Comparison of ENCODE assay signal across 1 cellular context in genomic region chr12:50564948-50565297, GRCh38.
A peak's percentile ranks its signal among the peaks of the same experiment; 100 is the strongest.
TF ChIP-seq lines count a peak whose summit lies in the region.

No MANE protein-coding gene starts in this region.

TF ChIP-seq in HepG2, 621 proteins besides CTCF, POLR2A, EP300 and RAD21 (continued from another document):
- TF ChIP-seq GMEB2 (CRISPR knock-in tag; IDR thresholded peaks at IDR 0.05; ENCODE audit: low read depth) (no peak), GTF3A (CRISPR knock-in tag; conservative IDR thresholded peaks at IDR 0.05) (no peak), ZNF10 (CRISPR knock-in tag; IDR thresholded peaks at IDR 0.05; ENCODE audit: borderline replicate concordance, low read depth) (no peak), ZNF607 (CRISPR knock-in tag; IDR thresholded peaks at IDR 0.05; ENCODE audit: borderline replicate concordance) (no peak), ZNF329 (CRISPR knock-in tag; IDR thresholded peaks at IDR 0.05; ENCODE audit: low read depth) (no peak), ZNF546 (CRISPR knock-in tag; conservative IDR thresholded peaks at IDR 0.05) (no peak), FOXK2 (IDR thresholded peaks at IDR 0.05) (no peak), ARID5B (CRISPR knock-in tag; IDR thresholded peaks at IDR 0.05) (peak; percentile 13; the same call in 1 of the 2 replicates), MEIS1 (CRISPR knock-in tag; IDR thresholded peaks at IDR 0.05; ENCODE audit: borderline replicate concordance) (no peak), BRCA1 (CRISPR knock-in tag; IDR thresholded peaks at IDR 0.05) (no peak), PRPF4 (IDR thresholded peaks at IDR 0.05; ENCODE audit: low read depth, low read length, poor library complexity, severe bottlenecking) (no peak), PAWR (CRISPR knock-in tag; IDR thresholded peaks at IDR 0.05; ENCODE audit: borderline replicate concordance) (no peak), ZNF841 (CRISPR knock-in tag; IDR thresholded peaks at IDR 0.05; ENCODE audit: borderline replicate concordance) (no peak), SALL1 (CRISPR knock-in tag; IDR thresholded peaks at IDR 0.05) (peak; percentile 35; the same call in 1 of the 2 replicates), ZBTB38 (CRISPR knock-in tag; IDR thresholded peaks at IDR 0.05) (no peak), NR2F6 (IDR thresholded peaks at IDR 0.05) (no peak), NR2F6 (CRISPR knock-in tag; IDR thresholded peaks at IDR 0.05) (peak; percentile 66), ZNF781 (CRISPR knock-in tag; IDR thresholded peaks at IDR 0.05; ENCODE audit: borderline replicate concordance, not compliant biosample characterization) (no peak), SALL2 (CRISPR knock-in tag; IDR thresholded peaks at IDR 0.05) (no peak), ZNF292 (CRISPR knock-in tag; IDR thresholded peaks at IDR 0.05; ENCODE audit: borderline replicate concordance, low read depth) (0 out of 2 replicates have a peak, but pooled peaks have one; percentile 22), ZBTB43 (CRISPR knock-in tag; conservative IDR thresholded peaks at IDR 0.05) (no peak)
- TF ChIP-seq, protein P1, sequence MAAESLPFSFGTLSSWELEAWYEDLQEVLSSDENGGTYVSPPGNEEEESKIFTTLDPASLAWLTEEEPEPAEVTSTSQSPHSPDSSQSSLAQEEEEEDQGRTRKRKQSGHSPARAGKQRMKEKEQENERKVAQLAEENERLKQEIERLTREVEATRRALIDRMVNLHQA (CRISPR knock-in tag; IDR thresholded peaks at IDR 0.05): no peak
- TF ChIP-seq, protein P2, sequence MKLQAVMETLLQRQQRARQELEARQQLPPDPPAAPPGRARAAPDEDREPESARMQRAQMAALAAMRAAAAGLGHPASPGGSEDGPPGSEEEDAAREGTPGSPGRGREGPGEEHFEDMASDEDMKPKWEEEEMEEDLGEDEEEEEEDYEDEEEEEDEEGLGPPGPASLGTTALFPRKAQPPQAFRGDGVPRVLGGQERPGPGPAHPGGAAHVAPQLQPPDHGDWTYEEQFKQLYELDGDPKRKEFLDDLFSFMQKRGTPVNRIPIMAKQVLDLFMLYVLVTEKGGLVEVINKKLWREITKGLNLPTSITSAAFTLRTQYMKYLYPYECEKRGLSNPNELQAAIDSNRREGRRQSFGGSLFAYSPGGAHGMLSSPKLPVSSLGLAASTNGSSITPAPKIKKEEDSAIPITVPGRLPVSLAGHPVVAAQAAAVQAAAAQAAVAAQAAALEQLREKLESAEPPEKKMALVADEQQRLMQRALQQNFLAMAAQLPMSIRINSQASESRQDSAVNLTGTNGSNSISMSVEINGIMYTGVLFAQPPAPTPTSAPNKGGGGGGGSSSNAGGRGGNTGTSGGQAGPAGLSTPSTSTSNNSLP (IDR thresholded peaks at IDR 0.05; ENCODE audit: low read depth, low read length): no peak
